In genomic region chr10:103772096-103772845, GRCh38 we compare ENCODE assay signal across 8 cellular contexts.
DNase-seq lines count a peak whose midpoint lies in the region; ATAC-seq and TF ChIP-seq lines count a peak whose summit lies in the region.

No MANE protein-coding gene starts in this region.

- H2AFZ ChIP-seq in fibroblast of lung (ENCODE audit: low read length), result no peak overlapping the region

- peak; percentile 76 for ATAC-seq in GM18511 (IDR thresholded peaks at IDR 0.05; ENCODE audit: unreplicated experiment)
- peak; percentile 42 for ATAC-seq in HG03039 (IDR thresholded peaks at IDR 0.05; ENCODE audit: unreplicated experiment)

- H3K9me3 Mint-ChIP-seq in neural crest cell, result no peaks in the 10 kb centered on the region

- DNase-seq in NT2/D1 (ENCODE audit: low read depth, low spot score) (peak; percentile 57), activated T-helper 1 cell treated with Interleukin-2 at 50 U/mL for 16 hours (ENCODE audit: low read depth) (peak; percentile 43), fibroblast of lung (ENCODE audit: low read depth in 2 of 2) (peak; percentile 96 to 99), neural crest cell (ENCODE audit: low read depth, low spot score) (peak; percentile 31)

- H3K4me2 ChIP-seq in fibroblast of lung (ENCODE audit: extremely low read depth, insufficient read depth, low read length), result peak overlapping the region; percentile 89

- H3K27ac ChIP-seq in 22Rv1, result peak overlapping the region; percentile 70
- H3K27ac ChIP-seq in fibroblast of lung (ENCODE audit: insufficient read depth, low read length), result peak overlapping the region; percentile 78
- H3K27ac ChIP-seq in temporal lobe (ENCODE audit: low read depth, low read length), result peak overlapping the region; percentile 30

- peak overlapping the region; percentile 32 for H3K27ac Mint-ChIP-seq in neural crest cell (ENCODE audit: unreplicated experiment)

- no peaks in the 10 kb centered on the region for H3K27me3 ChIP-seq in NT2/D1 (ENCODE audit: insufficient read depth, insufficient read length)
- H3K27me3 ChIP-seq in fibroblast of lung (ENCODE audit: control insufficient read depth, insufficient read depth, low read length), result no peaks in the 10 kb centered on the region

- H3K4me1 ChIP-seq in NT2/D1 (ENCODE audit: insufficient read depth, insufficient read length) (peaks cover 8% of the 10 kb centered on the region), fibroblast of lung (ENCODE audit: control insufficient read depth, extremely low read depth, insufficient read depth, low read length) (peaks cover 16% of the 10 kb centered on the region)

- H3K36me3 ChIP-seq in NT2/D1 (ENCODE audit: insufficient read depth, insufficient read length, low read length) (no peaks in the 10 kb centered on the region), fibroblast of lung (ENCODE audit: control insufficient read depth, insufficient read depth, low read length) (no peaks in the 10 kb centered on the region)

- no peaks in the 10 kb centered on the region for H4K20me1 ChIP-seq in fibroblast of lung (ENCODE audit: control insufficient read depth, extremely low read depth, insufficient read depth, low read length)

- peaks cover 3% of the 10 kb centered on the region for H3K36me3 Mint-ChIP-seq in neural crest cell (ENCODE audit: low read depth)

- H3K4me3 ChIP-seq in NT2/D1 (ENCODE audit: insufficient read length, low read depth) (peak overlapping the region; percentile 36), fibroblast of lung (replicated peaks in 1 of 4; ENCODE audit: control extremely low read depth in 1 of 4, insufficient read depth in 1 of 4, low read depth in 3 of 4, low read length in 4 of 4) (peak overlapping the region; percentile 32 to 44 (median 40))

- H3K9me3 ChIP-seq in NT2/D1 (ENCODE audit: insufficient read depth, low read length), result no peaks in the 10 kb centered on the region
- no peaks in the 10 kb centered on the region for H3K9me3 ChIP-seq in fibroblast of lung (ENCODE audit: control insufficient read depth, insufficient read depth, low read depth, low read length)

- TF ChIP-seq CTCF in 22Rv1 (IDR thresholded peaks at IDR 0.05) (no peak), fibroblast of lung (conservative IDR thresholded peaks at IDR 0.05 in 1 of 2, IDR thresholded peaks at IDR 0.05 in 1 of 2; ENCODE audit: low read depth in 1 of 2, low read length in 2 of 2) (no peak), neural crest cell (conservative IDR thresholded peaks at IDR 0.05) (no peak)

- H3K27me3 Mint-ChIP-seq in neural crest cell (ENCODE audit: low read depth), result no peaks in the 10 kb centered on the region

- peak overlapping the region; percentile 72 for H3K9ac ChIP-seq in NT2/D1 (ENCODE audit: insufficient read length, low read depth)
- peak overlapping the region; percentile 52 for H3K9ac ChIP-seq in fibroblast of lung (ENCODE audit: insufficient read depth, low read length)

- no peaks in the 10 kb centered on the region for H3K79me2 ChIP-seq in fibroblast of lung (ENCODE audit: control insufficient read depth, insufficient read depth, low read length)

- H3K4me3 Mint-ChIP-seq in neural crest cell, result peak overlapping the region; percentile 72

- H3K4me1 Mint-ChIP-seq in neural crest cell, result peaks cover 39% of the 10 kb centered on the region

Comparison
In these comparisons a context has a peak if more than half of its experiments do, and no peak if none do; other contexts are left out.
1. Peak in every context shown above with its lines: DNase-seq, ATAC-seq, H3K4me3 ChIP-seq and H3K27ac ChIP-seq.
2. DNase-seq: peak in every context shown above with its lines; median percentile 98 in fibroblast of lung; 57 in NT2/D1; 43 in activated T-helper 1 cell treated with Interleukin-2 at 50 U/mL for 16 hours; 31 in neural crest cell.